10 cellular contexts compared by ENCODE assay signal in the genomic region with DNA sequence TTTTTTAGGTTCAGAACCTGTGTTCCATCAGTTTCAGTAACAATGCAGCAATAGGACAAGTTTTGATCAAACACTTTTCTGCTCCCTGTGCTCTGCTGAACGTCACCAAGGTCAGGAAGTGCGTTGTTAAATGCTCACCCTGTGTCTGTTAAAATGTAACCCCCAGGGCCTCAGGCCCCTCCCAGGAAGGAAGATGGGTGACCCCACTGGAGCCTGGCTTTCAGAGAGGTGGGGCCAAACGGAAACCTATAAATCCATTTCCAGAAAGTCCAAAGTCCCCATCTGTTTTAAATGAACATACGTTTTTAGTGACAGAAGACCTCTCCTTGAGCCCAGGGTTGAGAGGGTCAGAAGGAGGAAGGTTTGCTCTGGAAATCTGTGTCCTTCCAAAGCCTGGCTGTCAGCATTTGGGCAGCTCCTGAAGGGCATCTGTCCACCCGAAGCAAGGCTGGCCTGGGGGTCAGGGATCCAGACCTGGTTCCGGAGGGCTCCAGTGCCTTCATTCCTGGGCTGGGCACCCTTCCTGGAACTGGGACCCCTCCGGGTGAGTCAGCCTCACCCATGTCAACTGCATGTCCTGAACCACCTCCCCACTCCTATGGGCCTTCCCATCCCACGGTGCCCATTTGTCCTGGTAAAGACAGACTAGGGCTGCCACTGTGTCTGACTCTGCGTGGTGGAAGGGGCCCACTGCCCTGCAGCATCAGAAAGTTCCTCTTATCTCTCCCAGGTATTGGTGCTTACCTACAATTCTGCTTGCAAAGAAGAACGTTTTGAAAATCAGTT.
DNase-seq lines count a peak whose midpoint lies in the region; ATAC-seq lines count a peak whose summit lies in the region.
"Had no signal": no experiment of that assay in that cellular context is flagged by ENCODE, and none has a peak within 500 bp of the region (broad histone marks: within the 10 kb centered on the region; RNA-seq: fewer than 3 reads in every experiment).

No MANE protein-coding gene starts in this region.

- no peak overlapping the region for H3K4me3 ChIP-seq in neuronal stem cell (ENCODE audit: low read length in 2 of 2)
- H3K4me3 ChIP-seq: SK-N-MC had no signal

- no peak overlapping the region for H3K9ac ChIP-seq in neuronal stem cell (ENCODE audit: low read depth, low read length, poor library complexity)
- H3K9ac ChIP-seq: parathyroid adenoma had no signal

- DNase-seq in activated T-helper 1 cell treated with anti-CD3 and anti-CD28 coated beads, Interleukin-12 subunit alpha, Interleukin-12 subunit beta, Interleukin-2, Interleukin-4 antibody, amounts not matched to agents 30 ng/mL and 10 ng/mL and 1 ng/mL, durations not matched to agents 14 hours and 24 hours and 36 hours (ENCODE audit: low spot score), result peak; percentile 6
- DNase-seq in neuronal stem cell (ENCODE audit: low spot score) (no peak), NCI-H446 (lab: John Stamatoyannopoulos, UW) (no peak), DMS153 (lab: John Stamatoyannopoulos, UW) (no peak), HCEC 1CT (no peak)
- DNase-seq: NCI-H2107 had no signal

- H3K14ac ChIP-seq in neuronal stem cell (ENCODE audit: low read length), result no peak overlapping the region

- no peaks in the 10 kb centered on the region for H3K36me3 ChIP-seq in neuronal stem cell (replicated peaks in 1 of 2; ENCODE audit: control insufficient read depth in 2 of 2, insufficient read depth in 2 of 2, low read length in 2 of 2)

- H3K4me3 Mint-ChIP-seq in activated T-helper 1 cell treated with anti-CD3 and anti-CD28 coated beads, Interleukin-12 subunit alpha, Interleukin-12 subunit beta, Interleukin-2, Interleukin-4 antibody, amounts not matched to agents 30 ng/mL and 10 ng/mL and 1 ng/mL, durations not matched to agents 14 hours and 24 hours and 36 hours, result no peak overlapping the region

- H3K27me3 ChIP-seq in neuronal stem cell (ENCODE audit: control insufficient read depth in 3 of 3, insufficient read depth in 3 of 3, low read depth in 1 of 3, low read length in 3 of 3), result no peaks in the 10 kb centered on the region

- peaks cover 12 to 25% of the 10 kb centered on the region in 2 donors for H3K4me1 ChIP-seq in neuronal stem cell (ENCODE audit: control insufficient read depth in 2 of 2, insufficient read depth in 1 of 2, low read depth in 1 of 2, low read length in 2 of 2)

- H3K18ac ChIP-seq in neuronal stem cell (ENCODE audit: low read length), result peak overlapping the region; percentile 16

- ATAC-seq in GM19395 (IDR thresholded peaks at IDR 0.05; ENCODE audit: unreplicated experiment), result peak; percentile 69
- peak; percentile 72 for ATAC-seq in HG03139 (IDR thresholded peaks at IDR 0.05; ENCODE audit: unreplicated experiment)

- no peak overlapping the region for H2BK120ac ChIP-seq in neuronal stem cell (ENCODE audit: low read depth, low read length)

- H2AK5ac ChIP-seq in neuronal stem cell (ENCODE audit: low read depth, low read length), result peak overlapping the region; percentile 30

- no peak overlapping the region for H3K4ac ChIP-seq in neuronal stem cell (ENCODE audit: low read length)

- no peaks in the 10 kb centered on the region for H3K27me3 Mint-ChIP-seq in activated T-helper 1 cell treated with anti-CD3 and anti-CD28 coated beads, Interleukin-12 subunit alpha, Interleukin-12 subunit beta, Interleukin-2, Interleukin-4 antibody, amounts not matched to agents 30 ng/mL and 10 ng/mL and 1 ng/mL, durations not matched to agents 14 hours and 24 hours and 36 hours (ENCODE audit: insufficient read depth)

- WGBS in neuronal stem cell (ENCODE audit: extremely low coverage in 2 of 2, insufficient read length in 2 of 2, insufficient replicate concordance in 1 of 2), 2 donors, result no CpG with 5 or more reads among the region's 10 CpGs

- H3K23ac ChIP-seq in neuronal stem cell (ENCODE audit: low read depth, low read length, poor library complexity), result no peak overlapping the region

- H2AFZ ChIP-seq in neuronal stem cell (ENCODE audit: low read length), result no peak overlapping the region
- H2AFZ ChIP-seq: parathyroid adenoma had no signal

- no peak overlapping the region for H3K4me2 ChIP-seq in neuronal stem cell (ENCODE audit: insufficient read depth, low read length, poor library complexity, severe bottlenecking)

- H3K27ac ChIP-seq in neuronal stem cell (replicated peaks; ENCODE audit: low read length), result no peak overlapping the region
- H3K27ac ChIP-seq: parathyroid adenoma, SK-N-MC had no signal

- no peak overlapping the region for H4K8ac ChIP-seq in neuronal stem cell (ENCODE audit: low read depth, low read length)

- no peak overlapping the region for H2BK15ac ChIP-seq in neuronal stem cell (ENCODE audit: low read length)

- no peak overlapping the region for H4K91ac ChIP-seq in neuronal stem cell (ENCODE audit: low read depth, low read length, poor library complexity)

- no peaks in the 10 kb centered on the region for H3K36me3 Mint-ChIP-seq in activated T-helper 1 cell treated with anti-CD3 and anti-CD28 coated beads, Interleukin-12 subunit alpha, Interleukin-12 subunit beta, Interleukin-2, Interleukin-4 antibody, amounts not matched to agents 30 ng/mL and 10 ng/mL and 1 ng/mL, durations not matched to agents 14 hours and 24 hours and 36 hours (ENCODE audit: low read depth)

- no peak overlapping the region for H3K27ac Mint-ChIP-seq in activated T-helper 1 cell treated with anti-CD3 and anti-CD28 coated beads, Interleukin-12 subunit alpha, Interleukin-12 subunit beta, Interleukin-2, Interleukin-4 antibody, amounts not matched to agents 30 ng/mL and 10 ng/mL and 1 ng/mL, durations not matched to agents 14 hours and 24 hours and 36 hours

- no peak overlapping the region for H2BK12ac ChIP-seq in neuronal stem cell (ENCODE audit: low read length)

- H3K4me1 Mint-ChIP-seq in activated T-helper 1 cell treated with anti-CD3 and anti-CD28 coated beads, Interleukin-12 subunit alpha, Interleukin-12 subunit beta, Interleukin-2, Interleukin-4 antibody, amounts not matched to agents 30 ng/mL and 10 ng/mL and 1 ng/mL, durations not matched to agents 14 hours and 24 hours and 36 hours (ENCODE audit: low read depth), result peaks cover 30% of the 10 kb centered on the region

- no peaks in the 10 kb centered on the region for H3K9me3 Mint-ChIP-seq in activated T-helper 1 cell treated with anti-CD3 and anti-CD28 coated beads, Interleukin-12 subunit alpha, Interleukin-12 subunit beta, Interleukin-2, Interleukin-4 antibody, amounts not matched to agents 30 ng/mL and 10 ng/mL and 1 ng/mL, durations not matched to agents 14 hours and 24 hours and 36 hours

- no peak overlapping the region for H2BK5ac ChIP-seq in neuronal stem cell (ENCODE audit: low read length)

- no peaks in the 10 kb centered on the region for H3K9me3 ChIP-seq in neuronal stem cell (replicated peaks in 1 of 2; ENCODE audit: control insufficient read depth in 2 of 2, insufficient read depth in 1 of 2, low read depth in 1 of 2, low read length in 2 of 2)

- intact Hi-C loops in activated T-helper 1 cell treated with anti-CD3 and anti-CD28 coated beads, Interleukin-12 subunit alpha, Interleukin-12 subunit beta, Interleukin-2, Interleukin-4 antibody, amounts not matched to agents 30 ng/mL and 10 ng/mL and 1 ng/mL, durations not matched to agents 14 hours and 24 hours and 36 hours (cut with micrococcal nuclease), result no loop called here

- no peaks in the 10 kb centered on the region for H3K79me1 ChIP-seq in neuronal stem cell (ENCODE audit: low read depth, low read length)
